ENCODE assay signal across 13 cellular contexts in genomic region chr1:9821710-9822109, GRCh38. TPM values are rescaled to one million over a fixed set of nuclear protein-coding genes. Genes with fewer than 3 reads are reported as not detected.
A peak's percentile ranks its signal among the peaks of the same experiment; 100 is the strongest.
DNase-seq lines count a peak whose midpoint lies in the region; ATAC-seq, FAIRE-seq and TF ChIP-seq lines count a peak whose summit lies in the region.
"Had no signal": no experiment of that assay in that cellular context is flagged by ENCODE, and none has a peak within 500 bp of the region (broad histone marks: within the 10 kb centered on the region; RNA-seq: fewer than 3 reads in every experiment).

No MANE protein-coding gene starts in this region.

- no peak overlapping the region for H3K27ac Mint-ChIP-seq in activated CD4-positive, alpha-beta T cell treated with anti-CD3 and anti-CD28 coated beads, Interleukin-2, amount 10 ng/mL, durations not matched to agents 24 days and 14 days

- peaks cover 11% of the 10 kb centered on the region for H3K36me3 Mint-ChIP-seq in activated CD4-positive, alpha-beta T cell treated with anti-CD3 and anti-CD28 coated beads, Interleukin-2, amount 10 ng/mL, durations not matched to agents 24 days and 14 days (ENCODE audit: low read depth)

- intact Hi-C loops in activated CD4-positive, alpha-beta T cell treated with anti-CD3 and anti-CD28 coated beads, Interleukin-2, amount 10 ng/mL, durations not matched to agents 24 days and 14 days (cut with micrococcal nuclease) = loop anchor here (2.0 to 10.0 kb wide), 5 partner anchors 21 to 873 kb away; no protein-coding TSS in a partner anchor
- intact Hi-C loops in PC-3 (cut with micrococcal nuclease) (loop anchor here (10.0 kb wide), 1 partner anchor 883 kb away; no protein-coding TSS in a partner anchor), endothelial cell of umbilical vein (cut with micrococcal nuclease) (loop anchor here (2.0 kb wide), 1 partner anchor 37 kb away; no protein-coding TSS in a partner anchor), psoas muscle (cut with DNase I) (loop anchor here in 1 of 2 donors (5.0 kb wide), 1 partner anchor 46 kb away; no protein-coding TSS in a partner anchor)

- H3K4me3 ChIP-seq in PC-3 (ENCODE audit: low read length) (peak overlapping the region; percentile 83), endothelial cell of umbilical vein (replicated peaks in 1 of 3; ENCODE audit: insufficient read depth in 1 of 3, low read depth in 1 of 3, low read length in 3 of 3) (no peak overlapping the region), psoas muscle (peak overlapping the region; percentile 73)

- H3K36me3 ChIP-seq in PC-3 (ENCODE audit: low read depth, low read length) = 0 out of 2 replicates have a peak, but pooled peaks cover 3% of the 10 kb centered on the region
- H3K36me3 ChIP-seq in endothelial cell of umbilical vein (ENCODE audit: control insufficient read depth in 2 of 2, extremely low read depth in 1 of 2, insufficient read depth in 2 of 2, low read length in 2 of 2) = no peaks in the 10 kb centered on the region
- H3K36me3 ChIP-seq in psoas muscle (ENCODE audit: insufficient read depth in 1 of 2, low read depth in 1 of 2) = no peaks in the 10 kb centered on the region
- H3K36me3 ChIP-seq: cardiac muscle cell, transverse colon had no signal

- H3K27me3 ChIP-seq in PC-3 (ENCODE audit: low read length) (no peaks in the 10 kb centered on the region), endothelial cell of umbilical vein (ENCODE audit: control insufficient read depth in 2 of 2, insufficient read depth in 2 of 2, low read length in 2 of 2) (no peaks in the 10 kb centered on the region), psoas muscle (ENCODE audit: insufficient read depth in 3 of 3, low read length in 2 of 3) (no peaks in the 10 kb centered on the region)
- H3K27me3 ChIP-seq: cardiac muscle cell, transverse colon had no signal

- peak; percentile 4 for FAIRE-seq in endothelial cell of umbilical vein (lab: Jason Lieb, UNC)

- BruUV-seq in PC-3 (replicated peaks; lab: Mats Ljungman, UMichigan) = TSS peak; percentile 36
- no TSS peak for BruUV-seq in endothelial cell of umbilical vein (replicated peaks; lab: Mats Ljungman, UMichigan)

- TF ChIP-seq CTCF in PC-3 (conservative IDR thresholded peaks at IDR 0.05; ENCODE audit: low read depth, low read length) (no peak), endothelial cell of umbilical vein (IDR thresholded peaks at IDR 0.05; ENCODE audit: extremely low read depth in 1 of 2, insufficient read depth in 1 of 2, low read depth in 1 of 2, low read length in 2 of 2) (no peak), psoas muscle (IDR thresholded peaks at IDR 0.05) (no peak)

- WGBS in psoas muscle, 3 donors = 92 to 95% (median 93%) methylated on average over 4 of the region's 4 CpGs

- H4K20me1 ChIP-seq in PC-3 (ENCODE audit: low read length) (peaks cover 22% of the 10 kb centered on the region), endothelial cell of umbilical vein (replicated peaks; ENCODE audit: control insufficient read depth, extremely low read depth, insufficient read depth, low read length) (no peaks in the 10 kb centered on the region)

- H3K27me3 Mint-ChIP-seq in activated CD4-positive, alpha-beta T cell treated with anti-CD3 and anti-CD28 coated beads, Interleukin-2, amount 10 ng/mL, durations not matched to agents 24 days and 14 days = no peaks in the 10 kb centered on the region

- H3K4me1 Mint-ChIP-seq in activated CD4-positive, alpha-beta T cell treated with anti-CD3 and anti-CD28 coated beads, Interleukin-2, amount 10 ng/mL, durations not matched to agents 24 days and 14 days = peaks cover 32% of the 10 kb centered on the region

- no peak overlapping the region for H2AFZ ChIP-seq in PC-3 (ENCODE audit: low read length)
- no peak overlapping the region for H2AFZ ChIP-seq in endothelial cell of umbilical vein (ENCODE audit: low read depth, low read length)

- no peaks in the 10 kb centered on the region for H3K9me3 Mint-ChIP-seq in activated CD4-positive, alpha-beta T cell treated with anti-CD3 and anti-CD28 coated beads, Interleukin-2, amount 10 ng/mL, durations not matched to agents 24 days and 14 days

- H3K4me2 ChIP-seq in PC-3 (ENCODE audit: low read length) (peak overlapping the region; percentile 88), endothelial cell of umbilical vein (ENCODE audit: insufficient read depth, low read length) (no peak overlapping the region)

- POLR2A ChIA-PET in PC-3 (lab: Charles Lee; ENCODE audit: unreplicated experiment) = interaction anchor here (0.6 kb wide), 1 partner anchor 176 kb away, joined by 6 read pairs; no protein-coding TSS in a partner anchor
- POLR2A ChIA-PET in endothelial cell of umbilical vein (lab: Charles Lee) = no interaction called here

- no peak for ATAC-seq in PC-3
- no peak for ATAC-seq in psoas muscle
- ATAC-seq in HG03159 (IDR thresholded peaks at IDR 0.05; ENCODE audit: unreplicated experiment) = no peak
- ATAC-seq: activated CD4-positive, CD25-positive, alpha-beta regulatory T cell treated with anti-CD3 and anti-CD28 coated beads, Interleukin-2, amount 50 U/mL, for 24 hours had no signal

- H3K9me1 ChIP-seq in endothelial cell of umbilical vein (replicated peaks; ENCODE audit: control insufficient read depth, extremely low read depth, insufficient read depth, low read length) = no peaks in the 10 kb centered on the region

- TF ChIP-seq POLR2A in endothelial cell of umbilical vein (IDR thresholded peaks at IDR 0.05; ENCODE audit: low read depth, low read length) = no peak

- H3K4me1 ChIP-seq in PC-3 (ENCODE audit: insufficient read depth, low read length) (peaks cover 37% of the 10 kb centered on the region), endothelial cell of umbilical vein (ENCODE audit: control insufficient read depth, extremely low read depth, insufficient read depth, low read length) (peaks cover 18% of the 10 kb centered on the region), psoas muscle (peaks cover 36% of the 10 kb centered on the region)

- H3K9ac ChIP-seq in PC-3 (ENCODE audit: low read length) (peak overlapping the region; percentile 44), endothelial cell of umbilical vein (replicated peaks; ENCODE audit: extremely low read depth, insufficient read depth, low read length) (no peak overlapping the region)

- H3K27ac ChIP-seq in PC-3 (ENCODE audit: low read length) = no peak overlapping the region
- H3K27ac ChIP-seq in endothelial cell of umbilical vein (ENCODE audit: insufficient read depth, low read depth, low read length) = no peak overlapping the region
- no peak overlapping the region for H3K27ac ChIP-seq in psoas muscle
- H3K27ac ChIP-seq: cardiac muscle cell had no signal

- CTCF ChIA-PET in PC-3 (lab: Charles Lee) (no interaction called here), endothelial cell of umbilical vein (lab: Charles Lee) (interaction anchor here (1.4 to 1.7 kb wide), 2 partner anchors 37 to 46 kb away, joined by 3 read pairs; no protein-coding TSS in a partner anchor)

- dilution Hi-C loops in endothelial cell of umbilical vein (cut with MboI; ENCODE audit: extremely low pct_ligation_motif_present, low sequenced_read_pairs) = no loop called here

- no peaks in the 10 kb centered on the region for H3K9me2 ChIP-seq in PC-3 (replicated peaks; ENCODE audit: low read length)

- H3K9me3 ChIP-seq in PC-3 (ENCODE audit: low read length) (no peaks in the 10 kb centered on the region), endothelial cell of umbilical vein (replicated peaks; ENCODE audit: control insufficient read depth, insufficient read depth, low read length) (no peaks in the 10 kb centered on the region), psoas muscle (no peaks in the 10 kb centered on the region)
- H3K9me3 ChIP-seq: transverse colon had no signal

- H3K79me2 ChIP-seq in PC-3 (ENCODE audit: low read length) (peaks cover 68% of the 10 kb centered on the region), endothelial cell of umbilical vein (ENCODE audit: control insufficient read depth, insufficient read depth, low read length) (peaks cover 44% of the 10 kb centered on the region)

- DNase-seq in activated CD4-positive, alpha-beta T cell treated with anti-CD3 and anti-CD28 coated beads, Interleukin-2, amount 10 ng/mL, durations not matched to agents 24 days and 14 days = no peak
- DNase-seq in activated CD4-positive, alpha-beta T cell treated with anti-CD3 and anti-CD28 coated beads, Interleukin-2, amount 50 U/mL, for 4 hours = no peak
- DNase-seq in PC-3 (no peak), endothelial cell of umbilical vein (ENCODE audit: low read depth, low spot score) (no peak), psoas muscle (no peak), retina (no peak), NCI-H146 treated with DMSO at 0.1 percent for 48 hours (lab: John Stamatoyannopoulos, UW; ENCODE audit: unreplicated experiment) (no peak)
- DNase-seq: NCI-H1105; stimulated activated CD4-positive, alpha-beta T cell treated with anti-CD3 and anti-CD28 coated beads, Interleukin-2, amount 100 ng/mL, for 48 hours; transverse colon had no signal

- H3F3A ChIP-seq in PC-3 (ENCODE audit: low read length, unreplicated experiment) = peaks cover 4% of the 10 kb centered on the region

- peak overlapping the region; percentile 92 for H3K4me3 Mint-ChIP-seq in activated CD4-positive, alpha-beta T cell treated with anti-CD3 and anti-CD28 coated beads, Interleukin-2, amount 10 ng/mL, durations not matched to agents 24 days and 14 days

TF ChIP-seq in endothelial cell of umbilical vein, 7 proteins besides CTCF, POLR2A, EP300 and RAD21 (continues in another document):
- TF ChIP-seq POLR2AphosphoS5 (IDR thresholded peaks at IDR 0.05; ENCODE audit: insufficient read depth, low read depth, low read length) (no peak), JUN (IDR thresholded peaks at IDR 0.05; ENCODE audit: borderline replicate concordance, insufficient read depth, insufficient read length, low read depth) (no peak), FOS (IDR thresholded peaks at IDR 0.05; ENCODE audit: borderline replicate concordance, insufficient read depth, low read length) (no peak), MYC (IDR thresholded peaks at IDR 0.05; ENCODE audit: low read depth, low read length) (no peak)

RNA-seq across cellular contexts. Expression of gene CLSTN1, which starts 2.1 kb away (rescaled TPM):
- 42.1 and 43.8 TPM in 2 replicates for total RNA-seq in activated CD4-positive, alpha-beta T cell treated with anti-CD3 and anti-CD28 coated beads, Interleukin-2, amount 10 ng/mL, durations not matched to agents 24 days and 14 days
- total RNA-seq in PC-3 (2014; rRNA removed) = 98.3 and 117 TPM in 2 replicates
- total RNA-seq in endothelial cell of umbilical vein = 130 and 132 TPM in 2 replicates
- polyA plus RNA-seq in endothelial cell of umbilical vein = 44.6 and 49.1 TPM in 2 replicates
- 60.9 and 65.0 TPM in 2 replicates for polyA plus RNA-seq in endothelial cell of umbilical vein (2011; cell fraction: cytosol; rRNA removed)
- 60.7 and 62.4 TPM in 2 replicates for polyA plus RNA-seq in endothelial cell of umbilical vein (2011; cell fraction: nucleus; rRNA removed)
- polyA plus RNA-seq in endothelial cell of umbilical vein (2012) = 103 and 122 TPM in 2 replicates
- 75.4 and 82.2 TPM in 2 replicates for polyA minus RNA-seq in endothelial cell of umbilical vein
- polyA minus RNA-seq in endothelial cell of umbilical vein (2011; cell fraction: cytosol; rRNA and poly(A)+ RNA removed) = 24.7 TPM
- polyA minus RNA-seq in endothelial cell of umbilical vein (2011; cell fraction: nucleus; rRNA and poly(A)+ RNA removed) = 28.7 and 29.7 TPM in 2 replicates
- 10 to 100 TPM; 19.7 to 48.7 (median 23.8) TPM for total RNA-seq in psoas muscle
- polyA plus RNA-seq in psoas muscle = 10 to 100 TPM in 2 of 3 donors, 1 to 10 TPM in 1; 7.3 to 11.0 (median 10.4) TPM

Comparison
In these comparisons a context has a peak if more than half of its experiments do, and no peak if none do; other contexts are left out.
1. H3K4me3 ChIP-seq: peak in PC-3 (single experiment) and psoas muscle (single experiment); none in endothelial cell of umbilical vein (0 of 3).